In the genomic region with DNA sequence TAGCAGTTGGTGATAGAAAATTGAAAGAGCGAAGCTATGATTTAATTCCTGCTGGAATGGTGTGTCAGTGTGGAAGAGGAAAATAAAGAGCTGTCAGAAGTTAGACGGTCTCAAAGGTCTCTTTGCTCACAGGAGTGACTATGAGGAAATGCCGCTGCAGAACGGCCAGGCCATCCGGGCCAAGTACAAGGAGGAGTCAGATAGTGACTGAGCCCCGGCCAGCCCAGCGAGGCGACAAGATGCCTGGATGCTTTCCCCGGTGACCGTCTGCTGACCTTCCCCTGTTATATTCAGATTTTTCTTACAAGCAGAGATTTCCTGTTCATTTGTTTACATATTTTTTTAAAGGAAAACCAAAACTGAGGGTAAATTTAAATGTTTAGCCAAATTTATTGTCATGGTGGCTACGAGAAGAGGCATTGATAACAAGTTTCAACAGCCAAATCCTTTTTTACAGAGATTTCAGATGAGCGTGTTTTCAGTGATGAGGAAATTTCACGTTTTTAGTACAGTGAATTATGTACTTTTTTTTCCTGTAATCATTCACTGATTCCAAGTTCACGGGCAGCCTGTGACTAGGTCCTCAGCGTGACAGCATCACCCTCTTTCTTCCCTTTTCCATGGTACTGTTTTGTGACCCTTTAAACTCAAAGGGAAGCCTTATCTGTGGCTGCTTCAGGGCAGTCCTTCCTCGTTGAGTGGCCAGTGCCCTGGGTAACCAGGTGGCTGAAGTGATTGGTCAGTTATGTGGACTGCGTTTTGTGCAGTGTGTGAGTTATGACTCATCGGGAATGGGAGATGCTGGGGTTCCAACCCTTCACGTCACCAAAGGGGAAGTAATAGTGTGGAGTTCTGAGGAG, we compare ENCODE assay signal across 8 cellular contexts. TPM values are rescaled to one million over a fixed set of nuclear protein-coding genes. Genes with fewer than 3 reads are reported as not detected.
DNase-seq lines count a peak whose midpoint lies in the region; ATAC-seq lines count a peak whose summit lies in the region.

No MANE protein-coding gene starts in this region.

- no peaks in the 10 kb centered on the region for H3K9me3 Mint-ChIP-seq in activated CD4-positive, alpha-beta T cell treated with anti-CD3 and anti-CD28 coated beads, Interleukin-2, amount 10 ng/mL, durations not matched to agents 7 days and 5 days

- peak; percentile 94 for ATAC-seq in left lobe of liver
- ATAC-seq in activated CD4-positive, CD25-positive, alpha-beta regulatory T cell treated with anti-CD3 and anti-CD28 coated beads, Interleukin-2, amount 50 U/mL, for 24 hours = no peak

- CTCF ChIA-PET in activated CD4-positive, alpha-beta T cell treated with anti-CD3 and anti-CD28 coated beads, Interleukin-2, amount 10 ng/mL, durations not matched to agents 7 days and 5 days (lab: Charles Lee) = interaction anchor here (0.5 to 1.4 kb wide), 3 partner anchors 11 to 423 kb away, joined by 3 to 5 read pairs (median 4); no protein-coding TSS in a partner anchor

- H3K27me3 Mint-ChIP-seq in activated CD4-positive, alpha-beta T cell treated with anti-CD3 and anti-CD28 coated beads, Interleukin-2, amount 10 ng/mL, durations not matched to agents 7 days and 5 days = no peaks in the 10 kb centered on the region

- peaks cover 3% of the 10 kb centered on the region for H3K4me1 ChIP-seq in thymus (ENCODE audit: control insufficient read depth, insufficient read depth, low read length)

- peak overlapping the region; percentile 82 for H3K27ac Mint-ChIP-seq in activated CD4-positive, alpha-beta T cell treated with anti-CD3 and anti-CD28 coated beads, Interleukin-2, amount 10 ng/mL, durations not matched to agents 7 days and 5 days

- no peak overlapping the region for H3K4me3 Mint-ChIP-seq in activated CD4-positive, alpha-beta T cell treated with anti-CD3 and anti-CD28 coated beads, Interleukin-2, amount 10 ng/mL, durations not matched to agents 7 days and 5 days

- H3K4me3 ChIP-seq in thymus (ENCODE audit: low read length) = no peak overlapping the region

- 91% methylated on average over 19 of the region's 19 CpGs for WGBS in thymus

- peaks cover 70% of the 10 kb centered on the region for H3K36me3 Mint-ChIP-seq in activated CD4-positive, alpha-beta T cell treated with anti-CD3 and anti-CD28 coated beads, Interleukin-2, amount 10 ng/mL, durations not matched to agents 7 days and 5 days (ENCODE audit: low read depth)

- H3K4me1 Mint-ChIP-seq in activated CD4-positive, alpha-beta T cell treated with anti-CD3 and anti-CD28 coated beads, Interleukin-2, amount 10 ng/mL, durations not matched to agents 7 days and 5 days = peaks cover 64% of the 10 kb centered on the region

- POLR2A ChIA-PET in activated CD4-positive, alpha-beta T cell treated with anti-CD3 and anti-CD28 coated beads, Interleukin-2, amount 10 ng/mL, durations not matched to agents 7 days and 5 days (lab: Charles Lee) = no interaction called here

- DNase-seq in activated CD4-positive, alpha-beta T cell treated with anti-CD3 and anti-CD28 coated beads, Interleukin-2, amount 10 ng/mL, durations not matched to agents 7 days and 5 days = no peak
- no peak for DNase-seq in activated CD4-positive, alpha-beta T cell treated with anti-CD3 and anti-CD28 coated beads, Interleukin-2, amount 50 U/mL, for 48 hours
- DNase-seq in brain pericyte (ENCODE audit: low read depth, low spot score) = peak; percentile 64
- DNase-seq in left lobe of liver (ENCODE audit: low spot score) = peak; percentile 75
- no peak for DNase-seq in stimulated activated CD4-positive, alpha-beta T cell treated with anti-CD3 and anti-CD28 coated beads, Interleukin-4, amount 100 ng/mL, for 4 hours
- DNase-seq in COLO829 (ENCODE audit: low spot score) = no peak

- peak overlapping the region; percentile 39 for H3K27ac ChIP-seq in thymus (ENCODE audit: low read depth)

- H3K9me3 ChIP-seq in thymus (ENCODE audit: control insufficient read depth) = no peaks in the 10 kb centered on the region

- peaks cover 65% of the 10 kb centered on the region for H3K36me3 ChIP-seq in thymus (ENCODE audit: control insufficient read depth, insufficient read depth)

- H3K27me3 ChIP-seq in thymus (ENCODE audit: control insufficient read depth, insufficient read depth) = no peaks in the 10 kb centered on the region

RNA-seq across cellular contexts. Expression of a gene that starts 12.6 kb away (rescaled TPM):
- 100 to 1,000 TPM in 1 of 2 experiments, 10 to 100 TPM in 1; 81.4 to 102 TPM for total RNA-seq in activated CD4-positive, alpha-beta T cell treated with anti-CD3 and anti-CD28 coated beads, Interleukin-2, amount 10 ng/mL, durations not matched to agents 7 days and 5 days
- 29.9 TPM for total RNA-seq in left lobe of liver
- 248 TPM for polyA plus RNA-seq in thymus

RNA-seq across cellular contexts. Expression of a gene that starts 17.9 kb away (rescaled TPM):
- total RNA-seq in activated CD4-positive, alpha-beta T cell treated with anti-CD3 and anti-CD28 coated beads, Interleukin-2, amount 10 ng/mL, durations not matched to agents 7 days and 5 days = 10 to 100 TPM; 25.8 to 26.9 TPM
- total RNA-seq in left lobe of liver = 0.43 TPM
- polyA plus RNA-seq in thymus = 109 TPM

Comparison
In these comparisons a context has a peak if more than half of its experiments do, and no peak if none do; other contexts are left out.
1. DNase-seq: peak in brain pericyte (single experiment) and left lobe of liver (single experiment); none in activated CD4-positive, alpha-beta T cell treated with anti-CD3 and anti-CD28 coated beads, Interleukin-2, amount 10 ng/mL, durations not matched to agents 7 days and 5 days (single experiment), activated CD4-positive, alpha-beta T cell treated with anti-CD3 and anti-CD28 coated beads, Interleukin-2, amount 50 U/mL, for 48 hours (0 of 2), stimulated activated CD4-positive, alpha-beta T cell treated with anti-CD3 and anti-CD28 coated beads, Interleukin-4, amount 100 ng/mL, for 4 hours (0 of 2) and COLO829 (single experiment).
2. RNA of a gene that starts 17.9 kb away (total RNA-seq): 25.8 to 26.9 TPM in activated CD4-positive, alpha-beta T cell treated with anti-CD3 and anti-CD28 coated beads, Interleukin-2, amount 10 ng/mL, durations not matched to agents 7 days and 5 days; 0.43 TPM in left lobe of liver (single experiment); every median in the first group is over 10 times any median in the second.